1 cellular context compared by ENCODE assay signal in the genomic region with DNA sequence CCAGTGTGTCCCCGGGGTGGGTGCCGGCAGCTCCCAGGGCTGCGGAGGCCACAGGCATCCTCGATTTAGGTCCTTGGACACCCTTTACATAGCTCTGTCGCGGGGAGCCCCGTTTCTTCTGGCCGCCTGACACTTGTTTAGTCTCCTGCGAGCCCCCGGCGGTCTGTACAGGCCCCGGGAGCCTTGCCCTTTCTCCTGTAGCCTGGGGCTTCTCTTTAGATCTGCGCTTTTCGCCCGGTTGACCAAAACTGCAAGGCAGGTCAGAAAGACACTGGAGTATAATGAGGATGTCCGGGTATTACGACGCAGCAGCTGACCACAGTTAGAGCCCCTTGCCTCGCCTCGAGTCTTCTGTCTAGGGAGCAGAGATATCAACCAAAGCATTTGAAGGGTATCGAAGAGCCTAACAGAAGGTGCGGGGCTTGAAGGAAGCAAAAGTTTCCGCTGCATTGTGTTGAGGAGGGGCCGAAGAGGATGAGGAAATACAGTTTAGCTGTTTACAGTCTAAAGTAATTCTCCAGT.
TF ChIP-seq lines count a peak whose summit lies in the region.

No MANE protein-coding gene starts in this region.

TF ChIP-seq in H1, 55 proteins besides CTCF, POLR2A, EP300 and RAD21:
- no peak for TF ChIP-seq ZNF274 (IDR thresholded peaks at IDR 0.05; ENCODE audit: borderline replicate concordance, extremely low read depth, low read length)
- no peak for TF ChIP-seq KDM1A (IDR thresholded peaks at IDR 0.05; ENCODE audit: borderline replicate concordance, low read length)
- TF ChIP-seq MAFK (IDR thresholded peaks at IDR 0.05; ENCODE audit: low read depth, low read length), result no peak
- no peak for TF ChIP-seq RXRA (IDR thresholded peaks at IDR 0.05; ENCODE audit: insufficient read depth, low read depth, low read length)
- no peak for TF ChIP-seq FOSL1 (IDR thresholded peaks at IDR 0.05; ENCODE audit: insufficient read depth, low read depth, low read length)
- no peak for TF ChIP-seq RFX5 (IDR thresholded peaks at IDR 0.05; ENCODE audit: borderline replicate concordance, low read depth, low read length)
- TF ChIP-seq CBX5 (IDR thresholded peaks at IDR 0.05; ENCODE audit: low read depth, low read length), result no peak
- TF ChIP-seq, protein P1, sequence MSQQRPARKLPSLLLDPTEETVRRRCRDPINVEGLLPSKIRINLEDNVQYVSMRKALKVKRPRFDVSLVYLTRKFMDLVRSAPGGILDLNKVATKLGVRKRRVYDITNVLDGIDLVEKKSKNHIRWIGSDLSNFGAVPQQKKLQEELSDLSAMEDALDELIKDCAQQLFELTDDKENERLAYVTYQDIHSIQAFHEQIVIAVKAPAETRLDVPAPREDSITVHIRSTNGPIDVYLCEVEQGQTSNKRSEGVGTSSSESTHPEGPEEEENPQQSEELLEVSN (IDR thresholded peaks at IDR 0.05), result no peak
- TF ChIP-seq TAF1 (IDR thresholded peaks at IDR 0.05; ENCODE audit: low read depth, low read length), result no peak
- no peak for TF ChIP-seq TBP (IDR thresholded peaks at IDR 0.05; ENCODE audit: low read depth, low read length)
- no peak for TF ChIP-seq CHD1 (IDR thresholded peaks at IDR 0.05; ENCODE audit: low read depth, low read length)
- TF ChIP-seq CHD2 (IDR thresholded peaks at IDR 0.05; ENCODE audit: low read length), result no peak
- no peak for TF ChIP-seq SP4 (IDR thresholded peaks at IDR 0.05; ENCODE audit: low read length)
- no peak for TF ChIP-seq BACH1 (IDR thresholded peaks at IDR 0.05; ENCODE audit: low read length)
- TF ChIP-seq RBBP5 (IDR thresholded peaks at IDR 0.05; ENCODE audit: borderline replicate concordance, low read depth, low read length), result no peak
TF ChIP-seq in H1: peak in this region for 0.
